Comparison of ENCODE assay signal across 11 cellular contexts in the genomic region with DNA sequence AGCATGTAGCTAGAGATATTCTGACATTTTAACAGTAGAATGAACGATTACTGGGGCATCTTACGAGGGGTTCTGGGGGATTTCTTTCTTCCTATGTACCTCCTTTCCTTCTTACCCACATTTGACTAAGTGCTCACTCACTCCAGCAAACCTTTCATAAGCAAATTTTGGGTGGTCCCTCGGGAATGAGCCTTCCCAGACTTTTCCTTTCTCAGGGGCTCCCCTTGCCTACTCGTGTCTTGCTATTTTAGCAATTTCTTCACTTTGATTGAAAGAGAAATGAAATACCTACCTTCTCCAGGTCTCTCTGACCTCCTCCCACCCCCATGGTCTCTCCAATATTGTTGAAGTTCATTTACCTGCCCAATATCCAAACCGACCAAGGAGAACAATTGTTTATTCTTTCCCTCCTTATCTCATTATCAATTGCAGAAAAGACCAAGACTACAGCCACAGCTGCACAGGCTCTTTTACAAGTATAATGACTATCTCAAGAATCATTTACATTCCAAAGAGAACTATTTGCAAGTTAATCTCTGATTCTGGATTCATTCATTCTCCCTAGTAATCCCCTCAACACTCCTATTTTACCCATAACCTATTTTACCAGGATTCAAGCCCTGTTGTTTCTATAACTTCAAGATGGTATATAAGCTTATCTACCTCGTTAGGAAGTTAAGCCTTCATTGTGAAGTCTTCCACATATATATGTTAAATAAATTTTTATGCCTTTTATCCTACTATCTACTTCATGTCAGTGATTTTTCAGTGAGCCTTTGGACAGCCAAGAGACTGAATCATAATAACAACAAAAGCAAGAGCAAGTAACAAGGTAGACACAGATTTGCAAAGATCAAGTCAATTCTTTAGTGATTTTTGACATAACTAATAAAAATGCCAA.
"Had no signal": no experiment of that assay in that cellular context is flagged by ENCODE, and none has a peak within 500 bp of the region (broad histone marks: within the 10 kb centered on the region; RNA-seq: fewer than 3 reads in every experiment).

No MANE protein-coding gene starts in this region.

- H2AFZ ChIP-seq: hepatocyte had no signal

- H3K27me3 ChIP-seq: adrenal gland, hepatocyte, neutrophil had no signal

- H3K36me3 ChIP-seq: adrenal gland, neutrophil had no signal

- H3K4me3 ChIP-seq: adrenal gland, hepatocyte, mucosa of descending colon had no signal

- H3K9me3 ChIP-seq: adrenal gland, mucosa of descending colon, neutrophil had no signal

- H3K79me2 ChIP-seq: hepatocyte had no signal

- H3K4me2 ChIP-seq: hepatocyte had no signal

- H3K4me1 ChIP-seq: adrenal gland had no signal

- DNase-seq: activated B cell treated with CpG ODN at 0.5 μM for 24 hours; activated CD4-positive, alpha-beta T cell treated with anti-CD3 and anti-CD28 coated beads for 48 hours; activated CD8-positive, alpha-beta memory T cell treated with anti-CD3 and anti-CD28 coated beads, Interleukin-2, amount 50 U/mL, for 4 hours; activated CD8-positive, alpha-beta T cell treated with anti-CD3 and anti-CD28 coated beads for 36 hours; activated effector memory CD4-positive, alpha-beta T cell treated with anti-CD3 and anti-CD28 coated beads, Interleukin-2, amount 50 U/mL, for 16 hours; activated T-cell treated with anti-CD3 and anti-CD28 coated beads, Interleukin-2, amount 50 U/mL, for 48 hours; adrenal gland; mucosa of descending colon; naive thymus-derived CD8-positive, alpha-beta T cell had no signal

- H3K27ac ChIP-seq: adrenal gland, neutrophil had no signal
